In genomic region chr2:50492452-50492851, GRCh38 we compare ENCODE assay signal across 7 cellular contexts.
DNase-seq lines count a peak whose midpoint lies in the region; ATAC-seq and TF ChIP-seq lines count a peak whose summit lies in the region.

No MANE protein-coding gene starts in this region.

- DNase-seq in ELF-1 (ENCODE audit: low read depth, low spot score): peak; percentile 41
- DNase-seq in NCI-H345 (lab: John Stamatoyannopoulos, UW): peak; percentile 62
- peak; percentile 6 to 21 for DNase-seq in activated T-cell treated with anti-CD3 and anti-CD28 coated beads, Interleukin-2, amount 50 U/mL, for 72 hours
- DNase-seq in glutamatergic neuron: peak; percentile 25
- DNase-seq in putamen (ENCODE audit: low spot score): peak; percentile 44

- no peaks in the 10 kb centered on the region for H3K27me3 Mint-ChIP-seq in activated T-cell treated with anti-CD3 and anti-CD28 coated beads, Interleukin-2, amount 50 U/mL, for 72 hours (ENCODE audit: low read depth)
- H3K27me3 Mint-ChIP-seq in glutamatergic neuron (ENCODE audit: unreplicated experiment): peaks cover 2% of the 10 kb centered on the region

- no peak overlapping the region for H3K27ac Mint-ChIP-seq in activated T-cell treated with anti-CD3 and anti-CD28 coated beads, Interleukin-2, amount 50 U/mL, for 72 hours
- H3K27ac Mint-ChIP-seq in glutamatergic neuron (ENCODE audit: unreplicated experiment): peak overlapping the region; percentile 39

- no peaks in the 10 kb centered on the region for H3K9me3 Mint-ChIP-seq in activated T-cell treated with anti-CD3 and anti-CD28 coated beads, Interleukin-2, amount 50 U/mL, for 72 hours
- no peaks in the 10 kb centered on the region for H3K9me3 Mint-ChIP-seq in glutamatergic neuron (ENCODE audit: unreplicated experiment)

- peak; percentile 69 for TF ChIP-seq CTCF in glutamatergic neuron (IDR thresholded peaks at IDR 0.05; ENCODE audit: partially characterized antibody, unreplicated experiment)

- H3K36me3 Mint-ChIP-seq in activated T-cell treated with anti-CD3 and anti-CD28 coated beads, Interleukin-2, amount 50 U/mL, for 72 hours (ENCODE audit: insufficient read depth in 2 of 2): no peaks in the 10 kb centered on the region
- peaks cover 4% of the 10 kb centered on the region for H3K36me3 Mint-ChIP-seq in glutamatergic neuron (ENCODE audit: unreplicated experiment)

- no peaks in the 10 kb centered on the region for H3K4me1 Mint-ChIP-seq in activated T-cell treated with anti-CD3 and anti-CD28 coated beads, Interleukin-2, amount 50 U/mL, for 72 hours (ENCODE audit: low read depth)
- peaks cover 10% of the 10 kb centered on the region for H3K4me1 Mint-ChIP-seq in glutamatergic neuron (ENCODE audit: low read depth, unreplicated experiment)

- peak overlapping the region in 1 of 2 donors; percentile 17 for H3K4me3 Mint-ChIP-seq in activated T-cell treated with anti-CD3 and anti-CD28 coated beads, Interleukin-2, amount 50 U/mL, for 72 hours
- peak overlapping the region; percentile 15 for H3K4me3 Mint-ChIP-seq in glutamatergic neuron (ENCODE audit: unreplicated experiment)

- ATAC-seq in GM19455 (IDR thresholded peaks at IDR 0.05; ENCODE audit: unreplicated experiment) (peak; percentile 86), HG03439 (IDR thresholded peaks at IDR 0.05; ENCODE audit: unreplicated experiment) (peak; percentile 81)
- peak; percentile 47 to 53 for ATAC-seq in activated T-cell treated with anti-CD3 and anti-CD28 coated beads, Interleukin-2, amount 50 U/mL, for 72 hours (replicated peaks in 1 of 2)

Comparison
In these comparisons a context has a peak if more than half of its experiments do, and no peak if none do; other contexts are left out.
1. Peak in every context shown above with its lines: DNase-seq and ATAC-seq.